Comparison of ENCODE assay signal across 18 cellular contexts in the genomic region with DNA sequence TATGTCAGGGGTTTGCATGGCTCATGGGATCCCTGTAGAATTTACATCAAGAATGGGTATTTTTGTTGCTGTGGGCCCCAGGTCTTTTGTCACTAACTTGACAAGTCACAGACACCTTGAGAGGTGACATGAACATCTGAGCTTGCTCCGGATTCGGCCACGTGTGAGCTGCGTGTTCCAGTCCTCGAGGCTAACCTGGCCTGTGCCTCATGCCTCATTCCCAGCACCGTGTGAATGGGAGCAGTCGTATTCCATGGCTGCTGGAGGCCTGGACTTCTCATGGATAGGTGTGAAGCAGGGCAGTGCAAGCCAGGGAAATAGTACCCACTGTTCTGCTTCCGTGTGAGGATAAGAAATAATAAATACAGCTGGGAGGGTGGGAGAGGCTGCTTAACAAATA.
A peak's percentile ranks its signal among the peaks of the same experiment; 100 is the strongest.
DNase-seq lines count a peak whose midpoint lies in the region; TF ChIP-seq lines count a peak whose summit lies in the region.
"Had no signal": no experiment of that assay in that cellular context is flagged by ENCODE, and none has a peak within 500 bp of the region (broad histone marks: within the 10 kb centered on the region; RNA-seq: fewer than 3 reads in every experiment).

No MANE protein-coding gene starts in this region.

- H3K4me2 ChIP-seq in neural progenitor cell = no peak overlapping the region
- H3K4me2 ChIP-seq: A549; BLaER1 treated with 17β-estradiol and CSF1 and Interleukin-3, amounts not matched to agents 10 nM and 100 nM had no signal

- H3K9me3 Mint-ChIP-seq in neural progenitor cell = no peaks in the 10 kb centered on the region
- H3K9me3 Mint-ChIP-seq: CD4-positive, alpha-beta T cell; CD8-positive, alpha-beta T cell had no signal

- TF ChIP-seq CTCF in neural progenitor cell (IDR thresholded peaks at IDR 0.05) (no peak), vagina (IDR thresholded peaks at IDR 0.05) (no peak), suprapubic skin (IDR thresholded peaks at IDR 0.05) (no peak)

- TF ChIP-seq POLR2A in vagina (IDR thresholded peaks at IDR 0.05) (no peak), suprapubic skin (IDR thresholded peaks at IDR 0.05) (no peak)

- no peak overlapping the region for H3K4me3 Mint-ChIP-seq in neural progenitor cell
- H3K4me3 Mint-ChIP-seq: B cell; CD4-positive, alpha-beta T cell; CD8-positive, alpha-beta T cell had no signal

- peaks cover 26% of the 10 kb centered on the region for H3K27me3 Mint-ChIP-seq in neural progenitor cell (ENCODE audit: insufficient read depth, low read depth)
- H3K27me3 Mint-ChIP-seq: B cell; CD4-positive, alpha-beta T cell had no signal

- H3K27ac Mint-ChIP-seq in neural progenitor cell = peak overlapping the region; percentile 67
- H3K27ac Mint-ChIP-seq: B cell; CD4-positive, alpha-beta T cell; CD8-positive, alpha-beta T cell had no signal

- H3K4me1 ChIP-seq in neural progenitor cell (peaks cover 47% of the 10 kb centered on the region), vagina (no peaks in the 10 kb centered on the region), suprapubic skin (no peaks in the 10 kb centered on the region)
- H3K4me1 ChIP-seq: A549, Caco-2 had no signal

- no peak overlapping the region for H2AFZ ChIP-seq in neural progenitor cell (replicated peaks)

- peaks cover 42% of the 10 kb centered on the region for H3K4me1 Mint-ChIP-seq in neural progenitor cell
- H3K4me1 Mint-ChIP-seq: B cell had no signal

- H3K9ac ChIP-seq in neural progenitor cell = no peak overlapping the region
- H3K9ac ChIP-seq: BLaER1 treated with 17β-estradiol and CSF1 and Interleukin-3, amounts not matched to agents 10 nM and 100 nM had no signal

- intact Hi-C loops in vagina (cut with DNase I) = no loop called here

- H3K36me3 Mint-ChIP-seq in neural progenitor cell = no peaks in the 10 kb centered on the region
- H3K36me3 Mint-ChIP-seq: CD8-positive, alpha-beta T cell had no signal

- H3K4me3 ChIP-seq in neural progenitor cell (no peak overlapping the region), vagina (no peak overlapping the region), suprapubic skin (no peak overlapping the region)
- H3K4me3 ChIP-seq: A549; BLaER1 treated with 17β-estradiol and CSF1 and Interleukin-3, amounts not matched to agents 10 nM and 100 nM had no signal

- H3F3A ChIP-seq in neural progenitor cell (ENCODE audit: low read depth) = peaks cover 20% of the 10 kb centered on the region

- H3K27ac ChIP-seq in neural progenitor cell (no peak overlapping the region), vagina (no peak overlapping the region), suprapubic skin (no peak overlapping the region)
- H3K27ac ChIP-seq: 22Rv1; A549; BLaER1 treated with 17β-estradiol and CSF1 and Interleukin-3, amounts not matched to agents 10 nM and 100 nM; C4-2B had no signal

- no peaks in the 10 kb centered on the region for H4K20me1 ChIP-seq in neural progenitor cell (ENCODE audit: low read depth)
- H4K20me1 ChIP-seq: BLaER1 treated with 17β-estradiol and CSF1 and Interleukin-3, amounts not matched to agents 10 nM and 100 nM had no signal

- H3K9me3 ChIP-seq in neural progenitor cell (ENCODE audit: low read depth) (no peaks in the 10 kb centered on the region), vagina (no peaks in the 10 kb centered on the region), suprapubic skin (no peaks in the 10 kb centered on the region)
- H3K9me3 ChIP-seq: A549; BLaER1 treated with 17β-estradiol and CSF1 and Interleukin-3, amounts not matched to agents 10 nM and 100 nM; Caco-2 had no signal

- no peaks in the 10 kb centered on the region for H3K27me3 ChIP-seq in neural progenitor cell
- H3K27me3 ChIP-seq in vagina = no peaks in the 10 kb centered on the region
- no peaks in the 10 kb centered on the region for H3K27me3 ChIP-seq in suprapubic skin

- no peaks in the 10 kb centered on the region for H3K79me2 ChIP-seq in neural progenitor cell (ENCODE audit: low read depth)

- H3K36me3 ChIP-seq in neural progenitor cell (no peaks in the 10 kb centered on the region), vagina (no peaks in the 10 kb centered on the region), suprapubic skin (no peaks in the 10 kb centered on the region)
- H3K36me3 ChIP-seq: BLaER1 treated with 17β-estradiol and CSF1 and Interleukin-3, amounts not matched to agents 10 nM and 100 nM had no signal

- DNase-seq in NCI-H1694 (lab: John Stamatoyannopoulos, UW) (peak; percentile 1), NCI-H1694 treated with DMSO at 0.1 percent for 48 hours (lab: John Stamatoyannopoulos, UW) (no peak), neural progenitor cell (ENCODE audit: low spot score) (no peak), vagina (ENCODE audit: extremely low spot score in 2 of 2) (peak; percentile 70), NCI-H1930 (lab: John Stamatoyannopoulos, UW) (no peak), suprapubic skin (ENCODE audit: low spot score in 2 of 2) (no peak)
- DNase-seq: AML-193; Caco-2; Calu3; CD4-positive, alpha-beta T cell; CD8-positive, alpha-beta T cell; DMS79 treated with DMSO at 0.1 percent for 48 hours; GF-D8 had no signal

- TF ChIP-seq EP300 in suprapubic skin (IDR thresholded peaks at IDR 0.05) = no peak

- 84% methylated on average over 8 of the region's 8 CpGs for WGBS in suprapubic skin

Comparison
In these comparisons a context has a peak if more than half of its experiments do, and no peak if none do; other contexts are left out.
1. DNase-seq: peak in NCI-H1694 (single experiment) and vagina (2 of 2); none in NCI-H1694 treated with DMSO at 0.1 percent for 48 hours (single experiment), neural progenitor cell (single experiment), NCI-H1930 (0 of 2) and suprapubic skin (0 of 2).